10 cellular contexts compared by ENCODE assay signal in the genomic region with DNA sequence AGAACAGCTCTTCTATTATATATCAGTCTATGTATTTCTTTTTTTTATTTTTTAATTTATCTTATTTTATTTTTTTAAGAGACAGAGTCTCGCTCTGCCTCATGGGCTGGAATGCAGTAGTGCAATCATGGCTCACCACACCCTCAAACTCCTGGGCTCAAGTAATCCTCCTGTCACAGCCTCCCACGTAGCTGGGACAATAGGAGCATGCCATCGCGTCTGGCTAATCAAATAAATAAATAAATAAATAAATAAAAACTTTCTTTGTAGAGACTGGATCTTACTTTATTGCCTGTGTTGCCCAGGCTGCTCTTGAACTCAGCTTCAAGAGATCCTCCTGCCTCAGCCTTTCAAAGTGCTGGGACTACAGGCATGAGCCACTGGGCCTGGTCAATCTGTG.
DNase-seq lines count a peak whose midpoint lies in the region; TF ChIP-seq lines count a peak whose summit lies in the region.
"Had no signal": no experiment of that assay in that cellular context is flagged by ENCODE, and none has a peak within 500 bp of the region (broad histone marks: within the 10 kb centered on the region; RNA-seq: fewer than 3 reads in every experiment).

No MANE protein-coding gene starts in this region.

- H3K4me1 ChIP-seq in left ventricle myocardium inferior, result peaks cover 100% of the 10 kb centered on the region
- H3K4me1 ChIP-seq in skeletal muscle satellite cell (ENCODE audit: control insufficient read depth, insufficient read depth, low read length), result peaks cover 97% of the 10 kb centered on the region

- H3K9me3 ChIP-seq in left ventricle myocardium inferior (replicated peaks) (no peaks in the 10 kb centered on the region), skeletal muscle satellite cell (replicated peaks; ENCODE audit: low read length) (no peaks in the 10 kb centered on the region)

- H3K4me3 ChIP-seq in astrocyte of the spinal cord (ENCODE audit: low read depth, low read length) (no peak overlapping the region), left ventricle myocardium inferior (peak overlapping the region; percentile 10), skeletal muscle satellite cell (ENCODE audit: low read length) (no peak overlapping the region)

- no peaks in the 10 kb centered on the region for H3K27me3 ChIP-seq in left ventricle myocardium inferior (ENCODE audit: low read depth)
- no peaks in the 10 kb centered on the region for H3K27me3 ChIP-seq in skeletal muscle satellite cell (ENCODE audit: control insufficient read depth, insufficient read depth, low read length)

- no peaks in the 10 kb centered on the region for H3K36me3 ChIP-seq in left ventricle myocardium inferior
- peaks cover 4% of the 10 kb centered on the region for H3K36me3 ChIP-seq in skeletal muscle satellite cell (ENCODE audit: insufficient read depth, low read length)

- H3K27ac Mint-ChIP-seq in activated naive CD8-positive, alpha-beta T cell treated with anti-CD3 and anti-CD28 coated beads for 36 hours, result no peak overlapping the region

- peak overlapping the region; percentile 87 for H3K27ac ChIP-seq in left ventricle myocardium inferior (replicated peaks)

- no peaks in the 10 kb centered on the region for H3K27me3 Mint-ChIP-seq in activated naive CD8-positive, alpha-beta T cell treated with anti-CD3 and anti-CD28 coated beads for 36 hours

- H3K4me3 Mint-ChIP-seq in activated naive CD8-positive, alpha-beta T cell treated with anti-CD3 and anti-CD28 coated beads for 36 hours, result no peak overlapping the region
- H3K4me3 Mint-ChIP-seq: nephron progenitor cell had no signal

- peak overlapping the region; percentile 72 for H3K4me2 ChIP-seq in skeletal muscle satellite cell (ENCODE audit: low read length)

- H3K36me3 Mint-ChIP-seq in activated naive CD8-positive, alpha-beta T cell treated with anti-CD3 and anti-CD28 coated beads for 36 hours, result peaks cover 9% of the 10 kb centered on the region

- TF ChIP-seq CTCF in astrocyte of the spinal cord (IDR thresholded peaks at IDR 0.05; ENCODE audit: low read depth, low read length) (no peak), left ventricle myocardium inferior (IDR thresholded peaks at IDR 0.05; ENCODE audit: borderline replicate concordance) (no peak)

- DNase-seq in HCEC 1CT (peak; percentile 72), astrocyte of the spinal cord (ENCODE audit: low read depth, low spot score) (peak; percentile 41), left ventricle myocardium inferior (no peak), islet precursor cell (no peak), cerebellar nuclear complex (lab: John Stamatoyannopoulos, UW) (no peak)
- DNase-seq in activated naive CD8-positive, alpha-beta T cell treated with anti-CD3 and anti-CD28 coated beads for 36 hours, result no peak
- DNase-seq in activated CD4-positive, alpha-beta T cell treated with anti-CD3 and anti-CD28 coated beads for 4 hours, result no peak
- DNase-seq: head of caudate nucleus, nephron progenitor cell had no signal

- peaks cover 81% of the 10 kb centered on the region for H3K4me1 Mint-ChIP-seq in activated naive CD8-positive, alpha-beta T cell treated with anti-CD3 and anti-CD28 coated beads for 36 hours

- intact Hi-C loops in left ventricle myocardium inferior (cut with micrococcal nuclease), result no loop called here

- in situ Hi-C loops in astrocyte of the spinal cord (cut with HindIII; ENCODE audit: low sequenced_read_pairs), result no loop called here

- H3K9ac ChIP-seq in skeletal muscle satellite cell (ENCODE audit: low read depth, low read length), result peak overlapping the region; percentile 81

- no peaks in the 10 kb centered on the region for H3K9me3 Mint-ChIP-seq in activated naive CD8-positive, alpha-beta T cell treated with anti-CD3 and anti-CD28 coated beads for 36 hours
- H3K9me3 Mint-ChIP-seq: nephron progenitor cell had no signal

Comparison
In these comparisons a context has a peak if more than half of its experiments do, and no peak if none do; other contexts are left out.
1. DNase-seq: peak in HCEC 1CT (single experiment) and astrocyte of the spinal cord (single experiment); none in left ventricle myocardium inferior (single experiment), islet precursor cell (single experiment), activated naive CD8-positive, alpha-beta T cell treated with anti-CD3 and anti-CD28 coated beads for 36 hours (single experiment), cerebellar nuclear complex (0 of 2) and activated CD4-positive, alpha-beta T cell treated with anti-CD3 and anti-CD28 coated beads for 4 hours (0 of 2).